In genomic region chr7:143924851-143925250, GRCh38 we compare ENCODE assay signal across 1 cellular context.
TF ChIP-seq lines count a peak whose summit lies in the region.

No MANE protein-coding gene starts in this region.

TF ChIP-seq in GM23338, 12 proteins besides CTCF, POLR2A, EP300 and RAD21:
- TF ChIP-seq REST (IDR thresholded peaks at IDR 0.05; ENCODE audit: unreplicated experiment) (no peak), STAT1 (IDR thresholded peaks at IDR 0.05; ENCODE audit: unreplicated experiment) (no peak), POLR2AphosphoS5 (IDR thresholded peaks at IDR 0.05; ENCODE audit: low read depth) (no peak), EZH2phosphoT487 (IDR thresholded peaks at IDR 0.05; ENCODE audit: unreplicated experiment) (no peak), NANOG (IDR thresholded peaks at IDR 0.05; ENCODE audit: borderline replicate concordance) (no peak), JUNB (IDR thresholded peaks at IDR 0.05; ENCODE audit: unreplicated experiment) (no peak), EZH2 (IDR thresholded peaks at IDR 0.05; ENCODE audit: low read depth, unreplicated experiment) (no peak), ZNF114 (CRISPR knock-in tag; IDR thresholded peaks at IDR 0.05) (no peak), ZNF331 (CRISPR knock-in tag; IDR thresholded peaks at IDR 0.05; ENCODE audit: low read depth) (no peak), CREB1 (CRISPR knock-in tag; IDR thresholded peaks at IDR 0.05; ENCODE audit: low read depth) (no peak), ETS1 (IDR thresholded peaks at IDR 0.05) (no peak)
- TF ChIP-seq, protein P1, sequence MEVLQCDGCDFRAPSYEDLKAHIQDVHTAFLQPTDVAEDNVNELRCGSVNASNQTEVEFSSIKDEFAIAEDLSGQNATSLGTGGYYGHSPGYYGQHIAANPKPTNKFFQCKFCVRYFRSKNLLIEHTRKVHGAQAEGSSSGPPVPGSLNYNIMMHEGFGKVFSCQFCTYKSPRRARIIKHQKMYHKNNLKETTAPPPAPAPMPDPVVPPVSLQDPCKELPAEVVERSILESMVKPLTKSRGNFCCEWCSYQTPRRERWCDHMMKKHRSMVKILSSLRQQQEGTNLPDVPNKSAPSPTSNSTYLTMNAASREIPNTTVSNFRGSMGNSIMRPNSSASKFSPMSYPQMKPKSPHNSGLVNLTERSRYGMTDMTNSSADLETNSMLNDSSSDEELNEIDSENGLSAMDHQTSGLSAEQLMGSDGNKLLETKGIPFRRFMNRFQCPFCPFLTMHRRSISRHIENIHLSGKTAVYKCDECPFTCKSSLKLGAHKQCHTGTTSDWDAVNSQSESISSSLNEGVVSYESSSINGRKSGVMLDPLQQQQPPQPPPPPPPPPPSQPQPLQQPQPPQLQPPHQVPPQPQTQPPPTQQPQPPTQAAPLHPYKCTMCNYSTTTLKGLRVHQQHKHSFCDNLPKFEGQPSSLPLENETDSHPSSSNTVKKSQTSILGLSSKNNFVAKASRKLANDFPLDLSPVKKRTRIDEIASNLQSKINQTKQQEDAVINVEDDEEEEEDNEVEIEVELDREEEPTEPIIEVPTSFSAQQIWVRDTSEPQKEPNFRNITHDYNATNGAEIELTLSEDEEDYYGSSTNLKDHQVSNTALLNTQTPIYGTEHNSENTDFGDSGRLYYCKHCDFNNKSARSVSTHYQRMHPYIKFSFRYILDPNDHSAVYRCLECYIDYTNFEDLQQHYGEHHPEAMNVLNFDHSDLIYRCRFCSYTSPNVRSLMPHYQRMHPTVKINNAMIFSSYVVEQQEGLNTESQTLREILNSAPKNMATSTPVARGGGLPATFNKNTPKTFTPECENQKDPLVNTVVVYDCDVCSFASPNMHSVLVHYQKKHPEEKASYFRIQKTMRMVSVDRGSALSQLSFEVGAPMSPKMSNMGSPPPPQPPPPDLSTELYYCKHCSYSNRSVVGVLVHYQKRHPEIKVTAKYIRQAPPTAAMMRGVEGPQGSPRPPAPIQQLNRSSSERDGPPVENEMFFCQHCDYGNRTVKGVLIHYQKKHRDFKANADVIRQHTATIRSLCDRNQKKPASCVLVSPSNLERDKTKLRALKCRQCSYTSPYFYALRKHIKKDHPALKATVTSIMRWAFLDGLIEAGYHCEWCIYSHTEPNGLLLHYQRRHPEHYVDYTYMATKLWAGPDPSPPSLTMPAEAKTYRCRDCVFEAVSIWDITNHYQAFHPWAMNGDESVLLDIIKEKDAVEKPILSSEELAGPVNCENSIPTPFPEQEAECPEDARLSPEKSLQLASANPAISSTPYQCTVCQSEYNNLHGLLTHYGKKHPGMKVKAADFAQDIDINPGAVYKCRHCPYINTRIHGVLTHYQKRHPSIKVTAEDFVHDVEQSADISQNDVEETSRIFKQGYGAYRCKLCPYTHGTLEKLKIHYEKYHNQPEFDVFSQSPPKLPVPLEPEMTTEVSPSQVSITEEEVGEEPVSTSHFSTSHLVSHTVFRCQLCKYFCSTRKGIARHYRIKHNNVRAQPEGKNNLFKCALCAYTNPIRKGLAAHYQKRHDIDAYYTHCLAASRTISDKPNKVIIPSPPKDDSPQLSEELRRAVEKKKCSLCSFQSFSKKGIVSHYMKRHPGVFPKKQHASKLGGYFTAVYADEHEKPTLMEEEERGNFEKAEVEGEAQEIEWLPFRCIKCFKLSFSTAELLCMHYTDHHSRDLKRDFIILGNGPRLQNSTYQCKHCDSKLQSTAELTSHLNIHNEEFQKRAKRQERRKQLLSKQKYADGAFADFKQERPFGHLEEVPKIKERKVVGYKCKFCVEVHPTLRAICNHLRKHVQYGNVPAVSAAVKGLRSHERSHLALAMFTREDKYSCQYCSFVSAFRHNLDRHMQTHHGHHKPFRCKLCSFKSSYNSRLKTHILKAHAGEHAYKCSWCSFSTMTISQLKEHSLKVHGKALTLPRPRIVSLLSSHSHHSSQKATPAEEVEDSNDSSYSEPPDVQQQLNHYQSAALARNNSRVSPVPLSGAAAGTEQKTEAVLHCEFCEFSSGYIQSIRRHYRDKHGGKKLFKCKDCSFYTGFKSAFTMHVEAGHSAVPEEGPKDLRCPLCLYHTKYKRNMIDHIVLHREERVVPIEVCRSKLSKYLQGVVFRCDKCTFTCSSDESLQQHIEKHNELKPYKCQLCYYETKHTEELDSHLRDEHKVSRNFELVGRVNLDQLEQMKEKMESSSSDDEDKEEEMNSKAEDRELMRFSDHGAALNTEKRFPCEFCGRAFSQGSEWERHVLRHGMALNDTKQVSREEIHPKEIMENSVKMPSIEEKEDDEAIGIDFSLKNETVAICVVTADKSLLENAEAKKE (CRISPR knock-in tag; IDR thresholded peaks at IDR 0.05): no peak
